Comparison of ENCODE assay signal across 29 cellular contexts in the genomic region with DNA sequence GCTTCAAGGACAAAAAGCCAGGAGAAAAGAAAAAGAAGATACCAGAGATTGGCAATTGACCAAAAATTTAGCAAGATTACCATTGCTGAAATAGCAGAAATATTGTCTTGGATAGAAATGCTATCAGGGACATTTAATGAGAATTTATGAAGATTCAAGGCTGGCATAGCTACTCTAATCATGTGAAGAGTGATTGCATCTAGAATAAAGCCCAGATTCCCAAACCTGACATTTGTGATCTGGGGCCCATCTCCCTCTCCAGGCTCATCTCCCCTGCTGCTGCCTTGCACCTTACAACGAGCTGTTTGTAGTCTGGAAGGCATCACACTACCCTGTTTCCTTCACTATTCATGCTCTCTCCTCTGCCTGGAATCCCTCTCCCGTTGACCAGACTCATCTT.
"Had no signal": no experiment of that assay in that cellular context is flagged by ENCODE, and none has a peak within 500 bp of the region (broad histone marks: within the 10 kb centered on the region; RNA-seq: fewer than 3 reads in every experiment).

No MANE protein-coding gene starts in this region.

- H3K9me3 ChIP-seq: heart right ventricle, left lung, right atrium auricular region, stomach, tibial artery, upper lobe of right lung had no signal

- H3K9me3 Mint-ChIP-seq: activated T-helper 1 cell treated with anti-CD3 and anti-CD28 coated beads, Interleukin-12 subunit alpha, Interleukin-12 subunit beta, Interleukin-2, Interleukin-4 antibody, amounts not matched to agents 30 ng/mL and 10 ng/mL and 1 ng/mL, durations not matched to agents 14 hours and 24 hours and 36 hours; effector memory CD8-positive, alpha-beta T cell; naive thymus-derived CD8-positive, alpha-beta T cell had no signal

- H3K27ac Mint-ChIP-seq: activated T-helper 1 cell treated with anti-CD3 and anti-CD28 coated beads, Interleukin-12 subunit alpha, Interleukin-12 subunit beta, Interleukin-2, Interleukin-4 antibody, amounts not matched to agents 30 ng/mL and 10 ng/mL and 1 ng/mL, durations not matched to agents 14 hours and 24 hours and 36 hours; effector memory CD8-positive, alpha-beta T cell; naive thymus-derived CD8-positive, alpha-beta T cell; neural progenitor cell had no signal

- ATAC-seq: effector memory CD8-positive, alpha-beta T cell; esophagus mucosa; left lung; naive thymus-derived CD8-positive, alpha-beta T cell; stimulated activated memory B cell treated with anti-CD40 and anti-IgM and Interleukin-4, amounts not matched to agents 10 μg/mL and 1 μg/mL and 100 μg/mL, for 72 hours; upper lobe of right lung had no signal

- H3K9ac ChIP-seq: neural progenitor cell had no signal

- H2AFZ ChIP-seq: neural progenitor cell had no signal

- H3K27me3 Mint-ChIP-seq: effector memory CD8-positive, alpha-beta T cell; naive thymus-derived CD8-positive, alpha-beta T cell; stimulated activated memory B cell treated with anti-CD40 and anti-IgM and Interleukin-4, amounts not matched to agents 10 μg/mL and 1 μg/mL and 100 μg/mL, for 72 hours had no signal

- H3K4me2 ChIP-seq: neural progenitor cell, smooth muscle cell had no signal

- DNase-seq: activated CD4-positive, alpha-beta T cell treated with anti-CD3 and anti-CD28 coated beads for 1 hour; activated CD4-positive, alpha-beta T cell treated with anti-CD3 and anti-CD28 coated beads, Interleukin-2, amount 50 U/mL, for 48 hours; activated CD8-positive, alpha-beta memory T cell treated with anti-CD3 and anti-CD28 coated beads for 24 hours; activated effector memory CD4-positive, alpha-beta T cell treated with anti-CD3 and anti-CD28 coated beads, Interleukin-2, amount 50 U/mL, for 16 hours; activated naive CD4-positive, alpha-beta T cell treated with anti-CD3 and anti-CD28 coated beads, Interleukin-2, amount 50 U/mL, for 16 hours; amniotic stem cell; brain microvascular endothelial cell; cortex of kidney; effector memory CD8-positive, alpha-beta T cell; foreskin fibroblast; heart right ventricle; kidney glomerular epithelial cell; left lung; midbrain; naive thymus-derived CD8-positive, alpha-beta T cell; stimulated activated CD4-positive, alpha-beta T cell treated with anti-CD3 and anti-CD28 coated beads, Interleukin-1b, Interleukin-23, amount 100 ng/mL, for 48 hours; stimulated activated CD4-positive, alpha-beta T cell treated with anti-CD3 and anti-CD28 coated beads, Interleukin-4, amount 100 ng/mL, for 4 hours; stimulated activated CD8-positive, alpha-beta memory T cell treated with anti-CD3 and anti-CD28 coated beads, Interleukin-4, amount 100 ng/mL, for 48 hours; stomach; T1000; tibial artery; upper lobe of right lung; WERI-Rb-1 had no signal

- H3K36me3 Mint-ChIP-seq: naive thymus-derived CD8-positive, alpha-beta T cell had no signal

- H3K4me3 ChIP-seq: heart right ventricle, left lung, neural progenitor cell, right atrium auricular region, smooth muscle cell, stomach, tibial artery, upper lobe of right lung had no signal

- H3K27ac ChIP-seq: brain microvascular endothelial cell, heart right ventricle, left lung, neural progenitor cell, tibial artery, upper lobe of right lung, WERI-Rb-1 had no signal

- H3K4me3 Mint-ChIP-seq: activated T-helper 1 cell treated with anti-CD3 and anti-CD28 coated beads, Interleukin-12 subunit alpha, Interleukin-12 subunit beta, Interleukin-2, Interleukin-4 antibody, amounts not matched to agents 30 ng/mL and 10 ng/mL and 1 ng/mL, durations not matched to agents 14 hours and 24 hours and 36 hours; effector memory CD8-positive, alpha-beta T cell; neural progenitor cell; stimulated activated memory B cell treated with anti-CD40 and anti-IgM and Interleukin-4, amounts not matched to agents 10 μg/mL and 1 μg/mL and 100 μg/mL, for 72 hours had no signal

- H3K27me3 ChIP-seq: brain microvascular endothelial cell, heart right ventricle, left lung, neural progenitor cell, right atrium auricular region, stomach, tibial artery, upper lobe of right lung had no signal

- H3K36me3 ChIP-seq: heart right ventricle, left lung, neural progenitor cell, right atrium auricular region, stomach, tibial artery, upper lobe of right lung, WERI-Rb-1 had no signal
